In the genomic region with DNA sequence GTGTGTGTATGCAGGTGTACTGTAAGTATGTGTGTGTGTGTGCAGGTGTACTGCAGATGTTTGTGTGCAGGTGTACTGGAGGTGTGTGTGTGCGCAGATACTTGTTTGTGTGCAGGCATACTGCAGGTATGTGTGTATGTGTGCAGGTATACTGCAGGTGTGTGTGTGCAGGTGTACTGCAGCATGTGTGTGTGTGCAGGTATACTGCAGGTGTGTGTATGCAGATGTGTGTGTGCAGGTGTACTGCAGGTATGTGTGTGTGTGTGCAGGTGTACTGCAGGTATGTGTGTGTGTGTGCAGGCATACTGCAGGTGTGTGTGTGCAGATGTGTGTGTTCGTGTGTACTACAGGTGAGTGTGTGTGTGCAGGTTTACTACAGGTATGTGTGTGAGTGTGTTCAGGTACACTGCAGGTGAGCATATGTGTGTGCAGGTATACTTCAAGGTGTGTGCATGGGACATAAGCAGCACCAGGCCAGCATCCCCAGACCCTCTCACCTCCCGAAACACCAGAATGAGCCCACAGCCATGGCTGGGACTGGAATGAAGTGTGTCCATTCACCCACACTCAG, we compare ENCODE assay signal across 21 cellular contexts.
DNase-seq lines count a peak whose midpoint lies in the region; ATAC-seq and TF ChIP-seq lines count a peak whose summit lies in the region.
"Had no signal": no experiment of that assay in that cellular context is flagged by ENCODE, and none has a peak within 500 bp of the region (broad histone marks: within the 10 kb centered on the region; RNA-seq: fewer than 3 reads in every experiment).

No MANE protein-coding gene starts in this region.

- no peaks in the 10 kb centered on the region for H3K9me3 ChIP-seq in SJCRH30 (replicated peaks)

- CTCF ChIA-PET in activated CD4-positive, alpha-beta T cell treated with anti-CD3 and anti-CD28 coated beads for 36 hours (lab: Charles Lee), result no interaction called here

- H3K27ac Mint-ChIP-seq in activated CD4-positive, alpha-beta T cell treated with anti-CD3 and anti-CD28 coated beads for 36 hours, result no peak overlapping the region
- no peak overlapping the region for H3K27ac Mint-ChIP-seq in natural killer cell treated with Interleukin-12 subunit alpha and Interleukin-12 subunit beta and Interleukin-15 and Interleukin-18, amount 100 ng/mL, for 72 hours
- H3K27ac Mint-ChIP-seq in natural killer cell, result no peak overlapping the region
- H3K27ac Mint-ChIP-seq: CD4-positive, alpha-beta memory T cell had no signal

- POLR2A ChIA-PET in activated CD4-positive, alpha-beta T cell treated with anti-CD3 and anti-CD28 coated beads for 36 hours (lab: Charles Lee), result no interaction called here

- peak; percentile 1 for DNase-seq in activated CD4-positive, alpha-beta T cell treated with anti-CD3 and anti-CD28 coated beads for 36 hours
- no peak for DNase-seq in activated CD4-positive, alpha-beta T cell treated with anti-CD3 and anti-CD28 coated beads, Interleukin-2, amount 50 U/mL, for 48 hours
- peak; percentile 22 for DNase-seq in natural killer cell treated with Interleukin-12 subunit alpha and Interleukin-12 subunit beta and Interleukin-15 and Interleukin-18, amount 100 ng/mL, for 72 hours (ENCODE audit: low spot score)
- DNase-seq in natural killer cell (no peak), mesenteric fat pad (ENCODE audit: low spot score) (peak; percentile 28), SJCRH30 (no peak)
- DNase-seq: Calu3; CD4-positive, alpha-beta memory T cell; DMS53; HCEC 1CT; NCI-H1417 treated with DMSO at 0.1 percent for 48 hours; NCI-H1930; NCI-H2171; NCI-H446; NK-92 treated with Interleukin-12 subunit alpha and Interleukin-12 subunit beta, amount 100 ng/mL, for 24 hours; OCI-M1 had no signal

- no peak overlapping the region for H3K27ac ChIP-seq in SJCRH30
- H3K27ac ChIP-seq: 22Rv1, RWPE1 had no signal

- H3K9me3 Mint-ChIP-seq in activated CD4-positive, alpha-beta T cell treated with anti-CD3 and anti-CD28 coated beads for 36 hours (ENCODE audit: low read depth), result no peaks in the 10 kb centered on the region
- H3K9me3 Mint-ChIP-seq in natural killer cell treated with Interleukin-12 subunit alpha and Interleukin-12 subunit beta and Interleukin-15 and Interleukin-18, amount 100 ng/mL, for 72 hours, result no peaks in the 10 kb centered on the region
- no peaks in the 10 kb centered on the region for H3K9me3 Mint-ChIP-seq in natural killer cell
- H3K9me3 Mint-ChIP-seq: CD4-positive, alpha-beta memory T cell had no signal

- H3K4me3 Mint-ChIP-seq in activated CD4-positive, alpha-beta T cell treated with anti-CD3 and anti-CD28 coated beads for 36 hours, result no peak overlapping the region
- H3K4me3 Mint-ChIP-seq in natural killer cell treated with Interleukin-12 subunit alpha and Interleukin-12 subunit beta and Interleukin-15 and Interleukin-18, amount 100 ng/mL, for 72 hours, result no peak overlapping the region
- no peak overlapping the region for H3K4me3 Mint-ChIP-seq in natural killer cell
- H3K4me3 Mint-ChIP-seq: CD4-positive, alpha-beta memory T cell had no signal

- TF ChIP-seq CTCF in natural killer cell (IDR thresholded peaks at IDR 0.05), result no peak

- intact Hi-C loops in activated CD4-positive, alpha-beta T cell treated with anti-CD3 and anti-CD28 coated beads for 36 hours (cut with DNase I, micrococcal nuclease), result no loop called here
- intact Hi-C loops in natural killer cell (cut with micrococcal nuclease), result no loop called here

- H3K4me1 Mint-ChIP-seq in activated CD4-positive, alpha-beta T cell treated with anti-CD3 and anti-CD28 coated beads for 36 hours, result peaks cover under 1% of the 10 kb centered on the region
- peaks cover 13 to 23% of the 10 kb centered on the region in 2 donors for H3K4me1 Mint-ChIP-seq in natural killer cell treated with Interleukin-12 subunit alpha and Interleukin-12 subunit beta and Interleukin-15 and Interleukin-18, amount 100 ng/mL, for 72 hours (ENCODE audit: low read depth in 2 of 2)
- H3K4me1 Mint-ChIP-seq in natural killer cell, result peaks cover under 1 to 9% of the 10 kb centered on the region in 2 donors

- H3K4me1 ChIP-seq in SJCRH30, result no peaks in the 10 kb centered on the region

- no peak for ATAC-seq in activated CD4-positive, alpha-beta T cell treated with anti-CD3 and anti-CD28 coated beads for 36 hours
- no peak for ATAC-seq in natural killer cell treated with Interleukin-12 subunit alpha and Interleukin-12 subunit beta and Interleukin-15 and Interleukin-18, amount 100 ng/mL, for 72 hours
- ATAC-seq in natural killer cell (no peak), SK-N-SH treated with all-trans-retinoic acid at 6 μM for 48 hours (no peak), GM19463 (IDR thresholded peaks at IDR 0.05; ENCODE audit: unreplicated experiment) (no peak)
- ATAC-seq: K562 had no signal

- peaks cover 6% of the 10 kb centered on the region for H3K27me3 ChIP-seq in SJCRH30

- peaks cover under 1% of the 10 kb centered on the region for H3K27me3 Mint-ChIP-seq in activated CD4-positive, alpha-beta T cell treated with anti-CD3 and anti-CD28 coated beads for 36 hours
- H3K27me3 Mint-ChIP-seq in natural killer cell treated with Interleukin-12 subunit alpha and Interleukin-12 subunit beta and Interleukin-15 and Interleukin-18, amount 100 ng/mL, for 72 hours, result peaks cover 9 to 13% of the 10 kb centered on the region in 2 donors
- peaks cover 0 to 14% of the 10 kb centered on the region in 2 donors for H3K27me3 Mint-ChIP-seq in natural killer cell (ENCODE audit: low read depth in 2 of 2)

- no peaks in the 10 kb centered on the region for H3K36me3 Mint-ChIP-seq in activated CD4-positive, alpha-beta T cell treated with anti-CD3 and anti-CD28 coated beads for 36 hours (ENCODE audit: low read depth)
- H3K36me3 Mint-ChIP-seq in natural killer cell treated with Interleukin-12 subunit alpha and Interleukin-12 subunit beta and Interleukin-15 and Interleukin-18, amount 100 ng/mL, for 72 hours, result no peaks in the 10 kb centered on the region
- H3K36me3 Mint-ChIP-seq in natural killer cell, result no peaks in the 10 kb centered on the region
- H3K36me3 Mint-ChIP-seq: CD4-positive, alpha-beta memory T cell had no signal

- H3K36me3 ChIP-seq in SJCRH30, result no peaks in the 10 kb centered on the region

- no peak overlapping the region for H3K4me3 ChIP-seq in SJCRH30
- H3K4me3 ChIP-seq: K562 had no signal

TF ChIP-seq in SK-N-SH treated with all-trans-retinoic acid at 6 μM for 48 hours, 23 proteins besides CTCF, POLR2A, EP300 and RAD21:
- TF ChIP-seq ESRRG (CRISPR knock-in tag; IDR thresholded peaks at IDR 0.05) (no peak), CSDC2 (CRISPR knock-in tag; IDR thresholded peaks at IDR 0.05) (no peak), BACH2 (CRISPR knock-in tag; IDR thresholded peaks at IDR 0.05; ENCODE audit: borderline replicate concordance) (no peak), GLIS3 (CRISPR knock-in tag; IDR thresholded peaks at IDR 0.05) (no peak)
TF ChIP-seq in SK-N-SH treated with all-trans-retinoic acid at 6 μM for 48 hours: peak in this region for 0.

Comparison
In these comparisons a context has a peak if more than half of its experiments do, and no peak if none do; other contexts are left out.
1. DNase-seq: peak in activated CD4-positive, alpha-beta T cell treated with anti-CD3 and anti-CD28 coated beads for 36 hours (single experiment), natural killer cell treated with Interleukin-12 subunit alpha and Interleukin-12 subunit beta and Interleukin-15 and Interleukin-18, amount 100 ng/mL, for 72 hours (single experiment) and mesenteric fat pad (single experiment); none in activated CD4-positive, alpha-beta T cell treated with anti-CD3 and anti-CD28 coated beads, Interleukin-2, amount 50 U/mL, for 48 hours (0 of 2), natural killer cell (single experiment) and SJCRH30 (0 of 2).